11 cellular contexts compared by ENCODE assay signal in the genomic region with DNA sequence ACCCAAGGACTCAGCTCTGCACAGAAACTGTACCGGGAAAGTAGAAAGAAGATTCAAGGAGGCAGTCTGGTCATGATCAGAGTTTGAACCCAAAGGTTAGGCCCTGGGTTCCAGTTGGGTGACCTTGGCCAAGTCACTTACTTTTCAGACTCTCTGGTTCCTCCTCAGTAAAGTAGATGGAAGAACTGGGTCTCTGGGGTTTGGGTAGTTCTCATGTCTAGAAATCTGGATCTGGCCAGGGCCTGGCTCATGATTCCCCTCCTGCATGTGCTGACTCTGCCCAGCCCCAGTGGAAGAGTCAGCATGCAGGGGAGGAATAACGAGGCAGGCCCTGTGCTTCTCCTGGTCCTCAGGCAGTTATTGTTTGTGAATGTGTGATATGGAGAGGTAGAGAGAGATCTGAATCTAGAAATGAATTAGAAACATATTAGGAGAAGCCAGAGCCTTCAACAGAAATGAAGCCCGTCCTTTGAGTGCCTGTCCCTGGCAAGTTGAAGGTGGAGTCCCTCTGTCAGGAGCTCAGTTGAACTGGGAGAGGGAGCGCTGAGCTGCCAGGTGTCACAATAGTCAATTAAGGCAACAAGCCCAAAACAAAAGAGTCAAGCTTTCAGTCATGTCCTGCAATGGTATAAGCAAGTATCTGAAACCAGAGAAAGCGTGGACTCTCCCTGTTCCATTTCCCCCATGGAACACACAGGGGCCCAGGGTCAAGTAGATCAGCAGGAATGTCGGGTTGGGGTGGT.
A peak's percentile ranks its signal among the peaks of the same experiment; 100 is the strongest.
DNase-seq lines count a peak whose midpoint lies in the region; ATAC-seq and TF ChIP-seq lines count a peak whose summit lies in the region.
"Had no signal": no experiment of that assay in that cellular context is flagged by ENCODE, and none has a peak within 500 bp of the region (broad histone marks: within the 10 kb centered on the region; RNA-seq: fewer than 3 reads in every experiment).

No MANE protein-coding gene starts in this region.

- POLR2A ChIA-PET in activated B cell treated with CpG ODN at 0.5 μM for 24 hours (lab: Charles Lee): no interaction called here

- peak overlapping the region; percentile 55 to 60 for H3K4me3 Mint-ChIP-seq in activated T-cell treated with anti-CD3 and anti-CD28 coated beads, Interleukin-2, amount 50 U/mL, for 72 hours
- no peak overlapping the region for H3K4me3 Mint-ChIP-seq in activated B cell treated with CpG ODN at 0.5 μM for 24 hours
- H3K4me3 Mint-ChIP-seq in stimulated activated naive B cell treated with anti-CD40 and anti-IgM and Interleukin-4, amounts not matched to agents 10 μg/mL and 1 μg/mL and 100 μg/mL, for 72 hours: no peak overlapping the region

- ATAC-seq in activated T-cell treated with anti-CD3 and anti-CD28 coated beads, Interleukin-2, amount 50 U/mL, for 72 hours (replicated peaks in 1 of 2): no peak
- no peak for ATAC-seq in activated B cell treated with CpG ODN at 0.5 μM for 24 hours (ENCODE audit: low read depth)
- ATAC-seq in stimulated activated naive B cell treated with anti-CD40 and anti-IgM and Interleukin-4, amounts not matched to agents 10 μg/mL and 1 μg/mL and 100 μg/mL, for 72 hours (replicated peaks): no peak
- ATAC-seq in GM18907 (IDR thresholded peaks at IDR 0.05; ENCODE audit: unreplicated experiment): no peak

- no peak overlapping the region for H3K4me3 ChIP-seq in fibroblast of the aortic adventitia (ENCODE audit: low read depth, low read length)
- H3K4me3 ChIP-seq: ovary had no signal

- peak overlapping the region; percentile 78 for H3K27ac Mint-ChIP-seq in activated T-cell treated with anti-CD3 and anti-CD28 coated beads, Interleukin-2, amount 50 U/mL, for 72 hours
- peak overlapping the region; percentile 14 for H3K27ac Mint-ChIP-seq in activated B cell treated with CpG ODN at 0.5 μM for 24 hours
- peak overlapping the region; percentile 82 for H3K27ac Mint-ChIP-seq in stimulated activated naive B cell treated with anti-CD40 and anti-IgM and Interleukin-4, amounts not matched to agents 10 μg/mL and 1 μg/mL and 100 μg/mL, for 72 hours

- TF ChIP-seq CTCF in activated B cell treated with CpG ODN at 0.5 μM for 24 hours (IDR thresholded peaks at IDR 0.05) (no peak), fibroblast of the aortic adventitia (IDR thresholded peaks at IDR 0.05; ENCODE audit: insufficient read depth, low read length) (no peak)

- CTCF ChIA-PET in activated B cell treated with CpG ODN at 0.5 μM for 24 hours (lab: Charles Lee): no interaction called here

- H3K27me3 Mint-ChIP-seq in activated T-cell treated with anti-CD3 and anti-CD28 coated beads, Interleukin-2, amount 50 U/mL, for 72 hours (ENCODE audit: low read depth): no peaks in the 10 kb centered on the region
- H3K27me3 Mint-ChIP-seq in activated B cell treated with CpG ODN at 0.5 μM for 24 hours: no peaks in the 10 kb centered on the region
- no peaks in the 10 kb centered on the region for H3K27me3 Mint-ChIP-seq in stimulated activated naive B cell treated with anti-CD40 and anti-IgM and Interleukin-4, amounts not matched to agents 10 μg/mL and 1 μg/mL and 100 μg/mL, for 72 hours

- intact Hi-C loops in activated B cell treated with CpG ODN at 0.5 μM for 24 hours (cut with micrococcal nuclease): no loop called here
- intact Hi-C loops in posterior cingulate gyrus (cut with DNase I): no loop called here

- peaks cover 2 to 7% of the 10 kb centered on the region in 2 donors for H3K36me3 Mint-ChIP-seq in activated T-cell treated with anti-CD3 and anti-CD28 coated beads, Interleukin-2, amount 50 U/mL, for 72 hours (ENCODE audit: insufficient read depth in 2 of 2)
- H3K36me3 Mint-ChIP-seq in activated B cell treated with CpG ODN at 0.5 μM for 24 hours (ENCODE audit: low read depth): no peaks in the 10 kb centered on the region
- H3K36me3 Mint-ChIP-seq in stimulated activated naive B cell treated with anti-CD40 and anti-IgM and Interleukin-4, amounts not matched to agents 10 μg/mL and 1 μg/mL and 100 μg/mL, for 72 hours: peaks cover 0 to 3% of the 10 kb centered on the region in 2 donors

- peaks cover 1 to 3% of the 10 kb centered on the region in 2 donors for H3K9me3 Mint-ChIP-seq in activated T-cell treated with anti-CD3 and anti-CD28 coated beads, Interleukin-2, amount 50 U/mL, for 72 hours
- peaks cover 2% of the 10 kb centered on the region for H3K9me3 Mint-ChIP-seq in activated B cell treated with CpG ODN at 0.5 μM for 24 hours
- no peaks in the 10 kb centered on the region for H3K9me3 Mint-ChIP-seq in stimulated activated naive B cell treated with anti-CD40 and anti-IgM and Interleukin-4, amounts not matched to agents 10 μg/mL and 1 μg/mL and 100 μg/mL, for 72 hours

- DNase-seq in activated T-cell treated with anti-CD3 and anti-CD28 coated beads, Interleukin-2, amount 50 U/mL, for 72 hours: no peak
- no peak for DNase-seq in activated T-cell treated with anti-CD3 and anti-CD28 coated beads, Interleukin-2, amount 50 U/mL, for 1 hour
- DNase-seq in activated B cell treated with CpG ODN at 0.5 μM for 24 hours: no peak
- DNase-seq in fibroblast of the aortic adventitia (ENCODE audit: low read depth): peak; percentile 27
- no peak for DNase-seq in stimulated activated naive B cell treated with anti-CD40 and anti-IgM and Interleukin-4, amounts not matched to agents 10 μg/mL and 1 μg/mL and 100 μg/mL, for 72 hours
- DNase-seq in posterior cingulate gyrus: no peak
- DNase-seq in NCI-H1417 treated with DMSO at 0.1 percent for 48 hours (lab: John Stamatoyannopoulos, UW): no peak
- DNase-seq: activated effector memory CD4-positive, alpha-beta T cell treated with anti-CD3 and anti-CD28 coated beads, Interleukin-2, amount 50 U/mL, for 16 hours; NCI-H774; ovary had no signal

- H3K4me1 Mint-ChIP-seq in activated T-cell treated with anti-CD3 and anti-CD28 coated beads, Interleukin-2, amount 50 U/mL, for 72 hours (ENCODE audit: low read depth): peaks cover 84% of the 10 kb centered on the region
- H3K4me1 Mint-ChIP-seq in activated B cell treated with CpG ODN at 0.5 μM for 24 hours: peaks cover 38% of the 10 kb centered on the region
- peaks cover 44 to 66% of the 10 kb centered on the region in 2 donors for H3K4me1 Mint-ChIP-seq in stimulated activated naive B cell treated with anti-CD40 and anti-IgM and Interleukin-4, amounts not matched to agents 10 μg/mL and 1 μg/mL and 100 μg/mL, for 72 hours

Comparison
In these comparisons a context has a peak if more than half of its experiments do, and no peak if none do; other contexts are left out.
1. H3K27ac Mint-ChIP-seq: peak in every context shown above with its lines; median percentile 82 in stimulated activated naive B cell treated with anti-CD40 and anti-IgM and Interleukin-4, amounts not matched to agents 10 μg/mL and 1 μg/mL and 100 μg/mL, for 72 hours; 78 in activated T-cell treated with anti-CD3 and anti-CD28 coated beads, Interleukin-2, amount 50 U/mL, for 72 hours; 14 in activated B cell treated with CpG ODN at 0.5 μM for 24 hours.
2. H3K4me3 Mint-ChIP-seq: peak in activated T-cell treated with anti-CD3 and anti-CD28 coated beads, Interleukin-2, amount 50 U/mL, for 72 hours (2 of 2); none in activated B cell treated with CpG ODN at 0.5 μM for 24 hours (single experiment) and stimulated activated naive B cell treated with anti-CD40 and anti-IgM and Interleukin-4, amounts not matched to agents 10 μg/mL and 1 μg/mL and 100 μg/mL, for 72 hours (0 of 2).